Comparison of ENCODE assay signal across 26 cellular contexts in genomic region chr16:11187522-11187921, GRCh38.
"Had no signal": no experiment of that assay in that cellular context is flagged by ENCODE, and none has a peak within 500 bp of the region (broad histone marks: within the 10 kb centered on the region; RNA-seq: fewer than 3 reads in every experiment).

No MANE protein-coding gene starts in this region.

- H3K27ac ChIP-seq: adrenal gland, Peyer's patch, RWPE1, SJCRH30 had no signal

- H3K27ac Mint-ChIP-seq: activated CD4-positive, alpha-beta memory T cell treated with anti-CD3 and anti-CD28 coated beads for 36 hours; activated T-cell treated with anti-CD3 and anti-CD28 coated beads, Interleukin-2, amount 50 U/mL, for 72 hours; WTC11 had no signal

- H3K27me3 ChIP-seq: adrenal gland, MG63, Peyer's patch, SJCRH30 had no signal

- H3K36me3 ChIP-seq: adrenal gland, MG63, Peyer's patch, SJCRH30 had no signal

- H3K4me3 Mint-ChIP-seq: activated CD4-positive, alpha-beta memory T cell treated with anti-CD3 and anti-CD28 coated beads for 36 hours; activated naive CD4-positive, alpha-beta T cell treated with anti-CD3 and anti-CD28 coated beads, Interleukin-2, amount 50 U/mL, for 24 hours; activated T-cell treated with anti-CD3 and anti-CD28 coated beads, Interleukin-2, amount 50 U/mL, for 72 hours; WTC11 had no signal

- H3K27me3 Mint-ChIP-seq: activated CD4-positive, alpha-beta memory T cell treated with anti-CD3 and anti-CD28 coated beads for 36 hours; activated naive CD4-positive, alpha-beta T cell treated with anti-CD3 and anti-CD28 coated beads, Interleukin-2, amount 50 U/mL, for 24 hours had no signal

- H3K36me3 Mint-ChIP-seq: activated CD4-positive, alpha-beta memory T cell treated with anti-CD3 and anti-CD28 coated beads for 36 hours; activated naive CD4-positive, alpha-beta T cell treated with anti-CD3 and anti-CD28 coated beads, Interleukin-2, amount 50 U/mL, for 24 hours; WTC11 had no signal

- H3K4me3 ChIP-seq: adrenal gland, MG63, Peyer's patch, SJCRH30 had no signal

- H3K4me2 ChIP-seq: SK-N-SH had no signal

- H3K9me3 ChIP-seq: adrenal gland, MG63, Peyer's patch, SJCRH30, SK-N-SH had no signal

- H3K9me3 Mint-ChIP-seq: activated CD4-positive, alpha-beta memory T cell treated with anti-CD3 and anti-CD28 coated beads for 36 hours; activated naive CD4-positive, alpha-beta T cell treated with anti-CD3 and anti-CD28 coated beads, Interleukin-2, amount 50 U/mL, for 24 hours; activated T-cell treated with anti-CD3 and anti-CD28 coated beads, Interleukin-2, amount 50 U/mL, for 72 hours; WTC11 had no signal

- H3K4me1 ChIP-seq: adrenal gland, SJCRH30 had no signal

- ATAC-seq: activated T-cell treated with anti-CD3 and anti-CD28 coated beads, Interleukin-2, amount 50 U/mL, for 72 hours; WTC11 had no signal

- DNase-seq: activated CD4-positive, alpha-beta memory T cell treated with anti-CD3 and anti-CD28 coated beads for 36 hours; activated CD4-positive, alpha-beta T cell treated with anti-CD3 and anti-CD28 coated beads for 48 hours; activated CD4-positive, CD25-positive, alpha-beta regulatory T cell treated with anti-CD3 and anti-CD28 coated beads, Interleukin-2, amount 50 U/mL, for 72 hours; activated CD8-positive, alpha-beta memory T cell treated with anti-CD3 and anti-CD28 coated beads, Interleukin-2, amount 50 U/mL, for 4 hours; activated T-cell treated with anti-CD3 and anti-CD28 coated beads, Interleukin-2, amount 50 U/mL, for 72 hours; adrenal gland; anterior cingulate cortex; caudate nucleus; MG63; MV-4-11; NCI-H1092 treated with DMSO at 0.1 percent for 48 hours; NCI-H1417 treated with DMSO at 0.1 percent for 48 hours; NCI-H1694; NCI-H2029; NCI-H345; NCI-H510A; NCI-H526 treated with DMSO at 0.1 percent for 48 hours; NCI-H82; Peyer's patch; Right ventricle myocardium superior; SJCRH30; SK-N-SH; T-helper 9 cell had no signal

- H3K9ac ChIP-seq: SK-N-SH had no signal
